Comparison of ENCODE assay signal across 8 cellular contexts in genomic region chr6:52416629-52417151, GRCh38. TPM values are rescaled to one million over a fixed set of nuclear protein-coding genes. Genes with fewer than 3 reads are reported as not detected.
DNase-seq lines count a peak whose midpoint lies in the region; ATAC-seq and TF ChIP-seq lines count a peak whose summit lies in the region.

No MANE protein-coding gene starts in this region.

- intact Hi-C loops in colonic mucosa (cut with DNase I): loop anchor here (5.0 kb wide), 1 partner anchor 246 kb away; no protein-coding TSS in a partner anchor

- DNase-seq in activated gamma-delta T cell treated with Interleukin-2 at 50 U/mL for 16 hours (peak; percentile 24), activated gamma-delta T cell (lab: John Stamatoyannopoulos, UW) (no peak), OCI-M1 (lab: John Stamatoyannopoulos, UW) (peak; percentile 87), colonic mucosa (peak; percentile 69), lung microvascular endothelial cell (ENCODE audit: low read depth in 2 of 2) (peak; percentile 75 to 80)

- H3K27ac ChIP-seq in KMS-11: peak overlapping the region; percentile 4; the same call in 1 of the 2 replicates
- H3K27ac ChIP-seq in colonic mucosa: no peak overlapping the region

- no peaks in the 10 kb centered on the region for H4K20me1 ChIP-seq in KMS-11 (ENCODE audit: insufficient read depth)

- ATAC-seq in HG03460 (IDR thresholded peaks at IDR 0.05; ENCODE audit: unreplicated experiment) (no peak), HG02571 (IDR thresholded peaks at IDR 0.05; ENCODE audit: unreplicated experiment) (no peak)

- H3K36me3 ChIP-seq in KMS-11 (ENCODE audit: insufficient read depth) (no peaks in the 10 kb centered on the region), colonic mucosa (no peaks in the 10 kb centered on the region)

- TF ChIP-seq CTCF in KMS-11 (conservative IDR thresholded peaks at IDR 0.05; ENCODE audit: low read depth, low read length): peak; percentile 94
- peak; percentile 84 for TF ChIP-seq CTCF in colonic mucosa (IDR thresholded peaks at IDR 0.05)

- H3K4me1 ChIP-seq in KMS-11 (ENCODE audit: low read depth, poor library complexity, severe bottlenecking): peaks cover 85% of the 10 kb centered on the region
- peaks cover 5% of the 10 kb centered on the region for H3K4me1 ChIP-seq in colonic mucosa

- no peaks in the 10 kb centered on the region for H3K79me2 ChIP-seq in KMS-11 (ENCODE audit: insufficient read depth, low read depth)

- H3K4me2 ChIP-seq in KMS-11: peak overlapping the region; percentile 38; the same call in 1 of the 2 replicates

- H3K27me3 ChIP-seq in KMS-11 (ENCODE audit: insufficient read depth, low read depth) (no peaks in the 10 kb centered on the region), colonic mucosa (no peaks in the 10 kb centered on the region)

- no peak overlapping the region for H3K9ac ChIP-seq in KMS-11
- H3K9ac ChIP-seq in colonic mucosa (ENCODE audit: low read depth in 2 of 2, low read length in 2 of 2): no peak overlapping the region

- H3K9me3 ChIP-seq in colonic mucosa: no peaks in the 10 kb centered on the region

- H3K4me3 ChIP-seq in KMS-11 (IDR thresholded peaks at IDR 0.05; ENCODE audit: insufficient read depth, low read depth, low read length) (no peak overlapping the region), colonic mucosa (no peak overlapping the region)

- peak overlapping the region; percentile 47; the same call in 1 of the 2 replicates for H2AFZ ChIP-seq in KMS-11 (ENCODE audit: low read depth)

RNA-seq across cellular contexts. Expression of gene EFHC1, which starts 3.5 kb away (rescaled TPM):
- 1 to 10 TPM; 6.2 to 9.5 TPM for total RNA-seq in colonic mucosa
- total RNA-seq in lung microvascular endothelial cell: 4.0 and 4.1 TPM in 2 replicates

RNA-seq across cellular contexts. Expression of gene PAQR8, which starts 54.7 kb away (rescaled TPM):
- total RNA-seq in colonic mucosa: 10 to 100 TPM; 65.8 to 87.8 TPM
- total RNA-seq in lung microvascular endothelial cell: 7.8 and 12.3 TPM in 2 replicates
